8 cellular contexts compared by ENCODE assay signal in the genomic region with DNA sequence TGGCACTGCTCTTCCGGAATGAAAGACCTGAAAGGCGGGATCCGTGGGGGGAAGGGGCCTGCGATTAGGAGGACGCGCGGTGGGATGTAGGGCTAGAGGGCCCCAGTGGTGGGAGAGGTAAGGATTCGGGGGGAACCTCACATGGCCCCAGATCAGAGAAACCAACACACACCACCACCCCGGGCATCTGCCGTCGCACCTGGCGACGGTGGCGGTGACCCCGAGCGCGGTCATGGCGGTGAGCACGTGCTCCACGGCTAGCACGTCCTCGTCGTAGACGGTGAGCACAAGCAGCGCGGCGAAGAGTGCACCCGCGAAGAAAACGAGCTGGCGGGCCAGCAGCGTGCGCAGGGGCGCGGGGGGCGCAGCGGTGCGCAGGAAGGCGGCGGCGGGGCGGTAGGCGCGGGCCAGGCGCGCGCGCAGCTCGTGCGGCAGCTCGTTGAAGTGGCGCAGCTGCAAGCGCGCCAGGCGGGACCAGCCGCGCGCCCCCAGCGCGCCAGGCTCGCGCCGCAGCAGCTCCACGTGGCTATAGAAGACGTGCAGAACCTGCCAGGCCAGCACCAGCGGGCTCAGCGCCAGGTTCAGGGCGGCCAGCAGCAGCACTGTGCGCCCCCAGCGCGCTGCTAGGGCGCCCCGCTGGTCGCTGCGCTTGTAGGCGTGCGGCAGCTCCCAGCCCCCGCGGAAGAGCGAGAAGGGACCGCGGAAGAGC. TPM values are rescaled to one million over a fixed set of nuclear protein-coding genes. Genes with fewer than 3 reads are reported as not detected.
A peak's percentile ranks its signal among the peaks of the same experiment; 100 is the strongest.
DNase-seq lines count a peak whose midpoint lies in the region; ATAC-seq and TF ChIP-seq lines count a peak whose summit lies in the region.

No MANE protein-coding gene starts in this region.

- H3K4me1 ChIP-seq in heart left ventricle (peaks cover 0 to 30% (median 15%) of the 10 kb centered on the region in 12 donors), smooth muscle cell (ENCODE audit: low read depth) (peaks cover 19% of the 10 kb centered on the region)

- H3K27ac Mint-ChIP-seq in activated T-cell treated with anti-CD3 and anti-CD28 coated beads, Interleukin-2, amount 50 U/mL, for 24 hours = peak overlapping the region; percentile 84

- WGBS in heart left ventricle, 4 donors = 0 to 2% (median 1%) methylated on average over 52 to 82 of the region's 82 CpGs
- WGBS in smooth muscle cell (ENCODE audit: low lambda C conversion rate) = 12% methylated on average over 82 of the region's 82 CpGs

- H3K36me3 Mint-ChIP-seq in activated T-cell treated with anti-CD3 and anti-CD28 coated beads, Interleukin-2, amount 50 U/mL, for 24 hours (ENCODE audit: low read depth) = peaks cover 6% of the 10 kb centered on the region

- peak overlapping the region; percentile 72 for H3K4me3 Mint-ChIP-seq in activated T-cell treated with anti-CD3 and anti-CD28 coated beads, Interleukin-2, amount 50 U/mL, for 24 hours

- H3K27me3 Mint-ChIP-seq in activated T-cell treated with anti-CD3 and anti-CD28 coated beads, Interleukin-2, amount 50 U/mL, for 24 hours = peaks cover 17% of the 10 kb centered on the region

- H2AFZ ChIP-seq in smooth muscle cell (ENCODE audit: low read depth) = peak overlapping the region; percentile 49

- intact Hi-C loops in heart left ventricle (cut with DNase I) = loop anchor here in 1 of 10 donors (5.0 kb wide), 1 partner anchor 94 kb away; no protein-coding TSS in a partner anchor

- peaks cover 51% of the 10 kb centered on the region for H3K4me1 Mint-ChIP-seq in activated T-cell treated with anti-CD3 and anti-CD28 coated beads, Interleukin-2, amount 50 U/mL, for 24 hours (ENCODE audit: low read depth)

- H3K27me3 ChIP-seq in BJ (ENCODE audit: control insufficient read depth, insufficient read depth, low read length) = peaks cover 29% of the 10 kb centered on the region
- peaks cover 3 to 48% (median 21%) of the 10 kb centered on the region in 9 donors for H3K27me3 ChIP-seq in heart left ventricle
- no peaks in the 10 kb centered on the region for H3K27me3 ChIP-seq in smooth muscle cell (ENCODE audit: low read depth)

- POLR2A ChIA-PET in BJ (lab: Charles Lee) = no interaction called here

- no peak overlapping the region for H3K9ac ChIP-seq in smooth muscle cell (ENCODE audit: low read depth)

- CTCF ChIA-PET in BJ (lab: Yijun Ruan, JAX) = interaction anchor here (0.6 to 6.7 kb wide), 31 partner anchors 9 to 559 kb away, joined by 3 to 58 read pairs (median 5); a partner anchor contains a TSS

- ATAC-seq in heart left ventricle (peak in 2 of 4 donors; percentile 8 to 16), HG02759 (IDR thresholded peaks at IDR 0.05; ENCODE audit: unreplicated experiment) (no peak), HG02642 (IDR thresholded peaks at IDR 0.05; ENCODE audit: poor library complexity, unreplicated experiment) (no peak)

- H3K27ac ChIP-seq in heart left ventricle (no peak overlapping the region), smooth muscle cell (ENCODE audit: low read depth) (no peak overlapping the region)

- TF ChIP-seq POLR2A in heart left ventricle (IDR thresholded peaks at IDR 0.05) = no peak

- H3F3A ChIP-seq in smooth muscle cell (ENCODE audit: low read depth) = no peaks in the 10 kb centered on the region

- H3K9me3 ChIP-seq in heart left ventricle (no peaks in the 10 kb centered on the region), smooth muscle cell (replicated peaks; ENCODE audit: low read depth) (no peaks in the 10 kb centered on the region)

- TF ChIP-seq CTCF in BJ (IDR thresholded peaks at IDR 0.05; ENCODE audit: insufficient read depth, low read depth, low read length) (no peak), heart left ventricle (IDR thresholded peaks at IDR 0.05) (peak in 2 of 12 donors; percentile 7 to 28), smooth muscle cell (IDR thresholded peaks at IDR 0.05; ENCODE audit: borderline replicate concordance, insufficient read depth, poor library complexity, severe bottlenecking) (no peak)

- no peaks in the 10 kb centered on the region for H3K79me2 ChIP-seq in smooth muscle cell (ENCODE audit: low read depth)

- peak overlapping the region; percentile 87 for H3K4me2 ChIP-seq in smooth muscle cell

- peak overlapping the region; percentile 14 for H3K4me3 ChIP-seq in BJ (ENCODE audit: low read depth, low read length)
- peak overlapping the region; percentile 45 for H3K4me3 ChIP-seq in Jurkat, Clone E6-1 (ENCODE audit: low read length)
- H3K4me3 ChIP-seq in heart left ventricle = peak overlapping the region in 9 of 12 donors; percentile 10 to 40 (median 24)
- peak overlapping the region; percentile 45 for H3K4me3 ChIP-seq in smooth muscle cell

- DNase-seq in BJ (ENCODE audit: low read depth) = no peak
- DNase-seq in Jurkat, Clone E6-1 (ENCODE audit: low read depth, low spot score) = no peak
- peak; percentile 77 for DNase-seq in activated T-cell treated with anti-CD3 and anti-CD28 coated beads, Interleukin-2, amount 50 U/mL, for 24 hours
- no peak for DNase-seq in heart left ventricle
- DNase-seq in smooth muscle cell (lab: John Stamatoyannopoulos, UW; ENCODE audit: unreplicated experiment) = no peak
- no peak for DNase-seq in SHP77 (lab: John Stamatoyannopoulos, UW)

- H3K36me3 ChIP-seq in BJ (ENCODE audit: control insufficient read depth, insufficient read depth, low read length) (no peaks in the 10 kb centered on the region), heart left ventricle (peaks cover 0 to 3% (median 0%) of the 10 kb centered on the region in 9 donors), smooth muscle cell (ENCODE audit: low read depth) (no peaks in the 10 kb centered on the region)

- H3K9me3 Mint-ChIP-seq in activated T-cell treated with anti-CD3 and anti-CD28 coated beads, Interleukin-2, amount 50 U/mL, for 24 hours = no peaks in the 10 kb centered on the region

- H4K20me1 ChIP-seq in smooth muscle cell (ENCODE audit: low read depth) = no peaks in the 10 kb centered on the region

RNA-seq across cellular contexts. Expression of a gene that starts 5.7 kb away (rescaled TPM):
- polyA plus RNA-seq in BJ (2011; rRNA removed) (0.07 and 0.15 TPM in 2 replicates), heart left ventricle (under 1 TPM; 0.26 to 0.38 TPM), smooth muscle cell (6.5 and 16.6 TPM in 2 replicates)
- 0.05 and 0.09 TPM in 2 replicates for polyA minus RNA-seq in BJ (2011; rRNA and poly(A)+ RNA removed)
- 14.9 TPM for polyA plus RNA-seq in Jurkat, Clone E6-1 (2012; ENCODE audit: insufficient read depth, insufficient read length)
- total RNA-seq in heart left ventricle (1 to 10 TPM in 1 of 9 donors, under 1 TPM in 1, not detected in 7; 0.07 to 1.0 TPM), smooth muscle cell (1.7 and 2.6 TPM in 2 replicates)

RNA-seq across cellular contexts. Expression of a gene that starts 9.7 kb away (rescaled TPM):
- polyA plus RNA-seq in BJ (2011; rRNA removed) (13.0 and 23.6 TPM in 2 replicates), heart left ventricle (10 to 100 TPM; 20.9 to 29.0 TPM), smooth muscle cell (24.2 and 27.0 TPM in 2 replicates)
- 23.2 and 30.4 TPM in 2 replicates for polyA minus RNA-seq in BJ (2011; rRNA and poly(A)+ RNA removed)
- 47.9 TPM for polyA plus RNA-seq in Jurkat, Clone E6-1 (2012; ENCODE audit: insufficient read depth, insufficient read length)
- total RNA-seq in heart left ventricle (10 to 100 TPM; 13.6 to 34.5 (median 26.0) TPM), smooth muscle cell (17.3 and 23.4 TPM in 2 replicates)

RNA-seq across cellular contexts. Expression of a gene that starts 27.8 kb away (rescaled TPM):
- polyA plus RNA-seq in BJ (2011; rRNA removed) (0.60 and 1.3 TPM in 2 replicates), heart left ventricle (10 to 100 TPM in 1 of 2 donors, 1 to 10 TPM in 1; 8.9 to 20.5 TPM), smooth muscle cell (7.8 and 11.7 TPM in 2 replicates)
- 0.36 and 1.5 TPM in 2 replicates for polyA minus RNA-seq in BJ (2011; rRNA and poly(A)+ RNA removed)
- 8.5 TPM for polyA plus RNA-seq in Jurkat, Clone E6-1 (2012; ENCODE audit: insufficient read depth, insufficient read length)
- total RNA-seq in heart left ventricle (10 to 100 TPM in 7 of 9 donors, 1 to 10 TPM in 2; 9.4 to 49.4 (median 17.3) TPM), smooth muscle cell (3.4 and 6.2 TPM in 2 replicates)

RNA-seq across cellular contexts. Expression of a gene that starts 29.8 kb away (rescaled TPM):
- polyA plus RNA-seq in BJ (2011; rRNA removed) (0.26 and 0.45 TPM in 2 replicates), heart left ventricle (10 to 100 TPM in 1 of 2 donors, 1 to 10 TPM in 1; 2.8 to 12.9 TPM), smooth muscle cell (2.0 and 4.7 TPM in 2 replicates)
- polyA minus RNA-seq in BJ (2011; rRNA and poly(A)+ RNA removed) = 0.24 TPM in 1 of 2 replicates, not detected in the other
- 7.9 TPM for polyA plus RNA-seq in Jurkat, Clone E6-1 (2012; ENCODE audit: insufficient read depth, insufficient read length)
- total RNA-seq in heart left ventricle (1 to 10 TPM; 2.7 to 8.2 (median 4.8) TPM), smooth muscle cell (2.2 and 2.3 TPM in 2 replicates)

RNA-seq across cellular contexts. Expression of a gene that starts 39.1 kb away (rescaled TPM):
- polyA plus RNA-seq in BJ (2011; rRNA removed) (30.0 and 33.2 TPM in 2 replicates), heart left ventricle (1 to 10 TPM; 6.2 to 7.6 TPM), smooth muscle cell (36.4 and 50.1 TPM in 2 replicates)
- 15.3 and 33.8 TPM in 2 replicates for polyA minus RNA-seq in BJ (2011; rRNA and poly(A)+ RNA removed)
- 78.3 TPM for polyA plus RNA-seq in Jurkat, Clone E6-1 (2012; ENCODE audit: insufficient read depth, insufficient read length)
- total RNA-seq in heart left ventricle (10 to 100 TPM in 1 of 9 donors, 1 to 10 TPM in 8; 5.6 to 13.7 (median 8.5) TPM), smooth muscle cell (18.6 and 22.1 TPM in 2 replicates)
